Comparison of ENCODE assay signal across 8 cellular contexts in genomic region chr10:32980242-32980557, GRCh38. TPM values are rescaled to one million over a fixed set of nuclear protein-coding genes. Genes with fewer than 3 reads are reported as not detected.
DNase-seq lines count a peak whose midpoint lies in the region; ATAC-seq and TF ChIP-seq lines count a peak whose summit lies in the region.

No MANE protein-coding gene starts in this region.

- no peak overlapping the region for H3K27ac ChIP-seq in SU-DHL-6 (ENCODE audit: low read depth, low read length)

- peak overlapping the region; percentile 52 for H3K4me2 ChIP-seq in SU-DHL-6 (ENCODE audit: low read depth, low read length, poor library complexity, severe bottlenecking)

- H3K9me3 ChIP-seq in SU-DHL-6 (ENCODE audit: insufficient read depth, low read length) = no peaks in the 10 kb centered on the region

- peak overlapping the region; percentile 78 for H2AFZ ChIP-seq in SU-DHL-6 (ENCODE audit: low read depth, low read length, severe bottlenecking)

- H3K79me2 ChIP-seq in SU-DHL-6 (ENCODE audit: insufficient read depth, low read length) = no peaks in the 10 kb centered on the region

- H3K9ac ChIP-seq in SU-DHL-6 (ENCODE audit: low read length) = peak overlapping the region; percentile 48

- ATAC-seq in GM18502 (IDR thresholded peaks at IDR 0.05; ENCODE audit: poor library complexity, unreplicated experiment) (peak; percentile 1), HG03565 (IDR thresholded peaks at IDR 0.05; ENCODE audit: unreplicated experiment) (no peak)

- no peaks in the 10 kb centered on the region for H3K36me3 ChIP-seq in SU-DHL-6 (ENCODE audit: low read length)

- H4K20me1 ChIP-seq in SU-DHL-6 (ENCODE audit: low read depth, low read length) = no peaks in the 10 kb centered on the region

- no peak for TF ChIP-seq CTCF in SU-DHL-6 (IDR thresholded peaks at IDR 0.05; ENCODE audit: insufficient read depth, low read length, poor library complexity, severe bottlenecking)
- no peak for TF ChIP-seq CTCF in fibroblast of villous mesenchyme (IDR thresholded peaks at IDR 0.05; ENCODE audit: insufficient read depth, low read depth, low read length)

- H3K27me3 ChIP-seq in SU-DHL-6 (ENCODE audit: low read length) = no peaks in the 10 kb centered on the region

- H3K4me3 ChIP-seq in SU-DHL-6 (ENCODE audit: insufficient read depth, low read length, poor library complexity, severe bottlenecking) (peak overlapping the region; percentile 50), fibroblast of villous mesenchyme (ENCODE audit: low read depth, low read length) (peak overlapping the region; percentile 49), skeletal muscle cell (ENCODE audit: low read depth, low read length) (peak overlapping the region; percentile 38)

- intact Hi-C loops in posterior vena cava (cut with DNase I) = no loop called here

- H3F3A ChIP-seq in SU-DHL-6 (ENCODE audit: insufficient read depth) = no peaks in the 10 kb centered on the region

- no peaks in the 10 kb centered on the region for H3K9me2 ChIP-seq in SU-DHL-6 (replicated peaks; ENCODE audit: insufficient read depth, low read length)

- DNase-seq in fibroblast of villous mesenchyme (ENCODE audit: low read depth) = no peak
- DNase-seq in skeletal muscle cell (ENCODE audit: low read depth) = no peak
- DNase-seq in posterior vena cava (ENCODE audit: low spot score) = no peak
- DNase-seq in NCI-H2029 (lab: John Stamatoyannopoulos, UW) = no peak
- DNase-seq in NOMO-1 treated with DMSO at 0.1 percent for 48 hours (lab: John Stamatoyannopoulos, UW; ENCODE audit: unreplicated experiment) = no peak

RNA-seq across cellular contexts. Expression of gene ITGB1, which starts 22.2 kb away (rescaled TPM):
- total RNA-seq in fibroblast of villous mesenchyme (1,751 and 1,757 TPM in 2 replicates), posterior vena cava (1,000 to 10,000 TPM; 1,298 to 1,367 TPM)
